In genomic region chr11:115334932-115335788, GRCh38 we compare ENCODE assay signal across 9 cellular contexts.
DNase-seq lines count a peak whose midpoint lies in the region; ATAC-seq and TF ChIP-seq lines count a peak whose summit lies in the region.
"Had no signal": no experiment of that assay in that cellular context is flagged by ENCODE, and none has a peak within 500 bp of the region (broad histone marks: within the 10 kb centered on the region; RNA-seq: fewer than 3 reads in every experiment).

No MANE protein-coding gene starts in this region.

- H3K4me3 ChIP-seq in Panc1 (ENCODE audit: low read depth in 2 of 2, low read length in 2 of 2) (no peak overlapping the region), fibroblast of the aortic adventitia (ENCODE audit: low read depth, low read length) (no peak overlapping the region)

- no peaks in the 10 kb centered on the region for H3K4me1 Mint-ChIP-seq in activated CD4-positive, alpha-beta T cell treated with anti-CD3 and anti-CD28 coated beads, Interleukin-2, amount 10 ng/mL, durations not matched to agents 7 days and 5 days

- H3K9me3 ChIP-seq in Panc1 (ENCODE audit: control insufficient read depth, insufficient read depth, low read depth, low read length) = no peaks in the 10 kb centered on the region

- TF ChIP-seq CTCF in Panc1 (IDR thresholded peaks at IDR 0.05) (peak; percentile 77; the same call in 1 of the 2 replicates), fibroblast of the aortic adventitia (IDR thresholded peaks at IDR 0.05; ENCODE audit: insufficient read depth, low read length) (peak; percentile 61)

- in situ Hi-C loops in Panc1 (cut with HindIII; ENCODE audit: low pct_unique_long_range_greater_than_20kb, low sequenced_read_pairs) = no loop called here

- no peak overlapping the region for H3K27ac ChIP-seq in Panc1 (ENCODE audit: low read length)

- no peaks in the 10 kb centered on the region for H3K36me3 ChIP-seq in Panc1 (ENCODE audit: control insufficient read depth, insufficient read depth, low read length)

- H3K27me3 ChIP-seq in Panc1 (ENCODE audit: control insufficient read depth, insufficient read depth, low read length) = peaks cover 7% of the 10 kb centered on the region; the same call in 1 of the 2 replicates

- H3K4me1 ChIP-seq in Panc1 (ENCODE audit: control insufficient read depth, insufficient read depth, low read length) = no peaks in the 10 kb centered on the region

- BruUV-seq in Panc1 (replicated peaks; lab: Mats Ljungman, UMichigan) = no TSS peak

- no peak overlapping the region for H3K27ac Mint-ChIP-seq in activated CD4-positive, alpha-beta T cell treated with anti-CD3 and anti-CD28 coated beads, Interleukin-2, amount 10 ng/mL, durations not matched to agents 7 days and 5 days
- H3K27ac Mint-ChIP-seq: dendritic cell treated with granulocyte-macrophage colony-stimulating factor and Interleukin-4, amounts not matched to agents 40 ng/mL and 50 ng/mL, for 4 days had no signal

- peak; percentile 31 for DNase-seq in AG08395 (ENCODE audit: low spot score)
- DNase-seq in H4 (ENCODE audit: low spot score) = peak; percentile 15
- DNase-seq in Panc1 (ENCODE audit: low read depth, low spot score) = no peak
- DNase-seq in fibroblast of the aortic adventitia (ENCODE audit: low read depth) = peak; percentile 42
- peak; percentile 88 for DNase-seq in superior temporal gyrus (ENCODE audit: extremely low spot score)
- DNase-seq in epidermal melanocyte (ENCODE audit: insufficient read length, low spot score) = no peak
- no peak for DNase-seq in hepatic stellate cell (ENCODE audit: low spot score)
- DNase-seq in activated CD4-positive, alpha-beta T cell treated with anti-CD3 and anti-CD28 coated beads, Interleukin-2, amount 10 ng/mL, durations not matched to agents 7 days and 5 days = no peak

- ATAC-seq in Panc1 = no peak

- intact Hi-C loops in Panc1 (cut with micrococcal nuclease; ENCODE audit: unreplicated experiment) = loop anchor here (5.0 to 10.0 kb wide), 4 partner anchors 172 to 942 kb away; no protein-coding TSS in a partner anchor

- H3K9me3 Mint-ChIP-seq in activated CD4-positive, alpha-beta T cell treated with anti-CD3 and anti-CD28 coated beads, Interleukin-2, amount 10 ng/mL, durations not matched to agents 7 days and 5 days = no peaks in the 10 kb centered on the region
- H3K9me3 Mint-ChIP-seq: dendritic cell treated with granulocyte-macrophage colony-stimulating factor and Interleukin-4, amounts not matched to agents 40 ng/mL and 50 ng/mL, for 4 days had no signal

- CTCF ChIA-PET in Panc1 (lab: Charles Lee) = interaction anchor here (0.6 kb wide), 1 partner anchor 640 kb away, joined by 4 read pairs; no protein-coding TSS in a partner anchor
- CTCF ChIA-PET in activated CD4-positive, alpha-beta T cell treated with anti-CD3 and anti-CD28 coated beads, Interleukin-2, amount 10 ng/mL, durations not matched to agents 7 days and 5 days (lab: Charles Lee) = no interaction called here

- H3K36me3 Mint-ChIP-seq in activated CD4-positive, alpha-beta T cell treated with anti-CD3 and anti-CD28 coated beads, Interleukin-2, amount 10 ng/mL, durations not matched to agents 7 days and 5 days (ENCODE audit: low read depth) = no peaks in the 10 kb centered on the region

- POLR2A ChIA-PET in Panc1 (lab: Charles Lee) = no interaction called here
- POLR2A ChIA-PET in activated CD4-positive, alpha-beta T cell treated with anti-CD3 and anti-CD28 coated beads, Interleukin-2, amount 10 ng/mL, durations not matched to agents 7 days and 5 days (lab: Charles Lee) = no interaction called here

- H3K4me3 Mint-ChIP-seq in activated CD4-positive, alpha-beta T cell treated with anti-CD3 and anti-CD28 coated beads, Interleukin-2, amount 10 ng/mL, durations not matched to agents 7 days and 5 days = no peak overlapping the region
- H3K4me3 Mint-ChIP-seq: dendritic cell treated with granulocyte-macrophage colony-stimulating factor and Interleukin-4, amounts not matched to agents 40 ng/mL and 50 ng/mL, for 4 days had no signal

- H3K27me3 Mint-ChIP-seq in activated CD4-positive, alpha-beta T cell treated with anti-CD3 and anti-CD28 coated beads, Interleukin-2, amount 10 ng/mL, durations not matched to agents 7 days and 5 days = no peaks in the 10 kb centered on the region
- H3K27me3 Mint-ChIP-seq: dendritic cell treated with granulocyte-macrophage colony-stimulating factor and Interleukin-4, amounts not matched to agents 40 ng/mL and 50 ng/mL, for 4 days had no signal

Comparison
In these comparisons a context has a peak if more than half of its experiments do, and no peak if none do; other contexts are left out.
1. DNase-seq: peak in AG08395 (single experiment), H4 (single experiment), fibroblast of the aortic adventitia (single experiment) and superior temporal gyrus (single experiment); none in Panc1 (single experiment), epidermal melanocyte (single experiment), hepatic stellate cell (single experiment) and activated CD4-positive, alpha-beta T cell treated with anti-CD3 and anti-CD28 coated beads, Interleukin-2, amount 10 ng/mL, durations not matched to agents 7 days and 5 days (single experiment).